8 cellular contexts compared by ENCODE assay signal in the genomic region with DNA sequence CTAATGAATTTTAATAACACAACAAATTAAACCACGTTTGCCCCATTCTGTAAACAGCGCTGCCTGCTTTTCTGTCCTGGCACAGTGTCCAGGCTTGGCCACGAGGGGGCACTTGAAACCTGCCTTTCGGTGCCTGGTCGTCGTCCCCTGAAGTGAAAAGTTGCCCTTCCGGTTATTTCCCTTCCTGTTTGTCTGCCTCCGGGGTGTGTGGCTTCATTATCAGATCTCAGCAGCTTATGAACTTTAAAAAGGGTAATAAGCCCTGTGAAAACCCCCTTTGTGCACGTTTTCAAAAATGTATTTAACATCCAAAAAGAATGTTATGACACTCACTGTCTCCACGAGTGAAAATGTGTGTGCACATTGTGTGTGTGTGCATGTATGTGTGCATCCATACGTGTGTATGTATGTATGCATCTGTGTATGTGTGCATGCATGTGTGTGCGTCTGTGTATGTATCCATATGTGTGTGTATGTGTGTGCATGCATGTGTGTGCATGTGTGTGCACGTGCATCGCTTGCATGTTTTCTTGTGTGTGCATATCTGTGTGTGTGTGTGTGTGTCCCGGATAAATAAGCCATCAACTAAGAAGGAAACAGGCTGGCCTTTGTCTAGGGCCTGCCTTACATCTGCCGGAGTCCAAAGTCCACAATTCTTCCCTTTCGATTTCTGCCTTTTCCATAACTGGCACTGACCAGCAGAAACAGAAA.
A peak's percentile ranks its signal among the peaks of the same experiment; 100 is the strongest.
DNase-seq lines count a peak whose midpoint lies in the region; ATAC-seq and TF ChIP-seq lines count a peak whose summit lies in the region.

No MANE protein-coding gene starts in this region.

- H3K4me3 ChIP-seq in HUES6 (ENCODE audit: low read depth, low read length) (peak overlapping the region; percentile 22; the same call in 1 of the 2 replicates), Peyer's patch (peak overlapping the region in 2 of 4 donors; percentile 22 to 23), neural cell (ENCODE audit: low read length) (no peak overlapping the region)

- no peak overlapping the region for H3K4me2 ChIP-seq in neural cell (ENCODE audit: low read length)

- H3K36me3 ChIP-seq in HUES6 (ENCODE audit: control insufficient read depth, insufficient read depth, low read length) (no peaks in the 10 kb centered on the region), Peyer's patch (no peaks in the 10 kb centered on the region), neural cell (ENCODE audit: insufficient read depth, low read length) (no peaks in the 10 kb centered on the region)

- ATAC-seq in GM21526 (IDR thresholded peaks at IDR 0.05; ENCODE audit: low FRiP score, unreplicated experiment): peak; percentile 99

- TF ChIP-seq POLR2A in Peyer's patch (IDR thresholded peaks at IDR 0.05): no peak

- H3K9ac ChIP-seq in HUES6 (ENCODE audit: low read length) (no peak overlapping the region), neural cell (ENCODE audit: low read length) (no peak overlapping the region)

- H3K4me1 ChIP-seq in HUES6 (ENCODE audit: control insufficient read depth, insufficient read depth, low read length) (peaks cover 3% of the 10 kb centered on the region), Peyer's patch (no peaks in the 10 kb centered on the region)

- TF ChIP-seq RAD21 in neural cell (conservative IDR thresholded peaks at IDR 0.05): peak; percentile 90

- H3K79me2 ChIP-seq in neural cell (replicated peaks; ENCODE audit: insufficient read depth, low read length): no peaks in the 10 kb centered on the region

- H4K20me1 ChIP-seq in neural cell (ENCODE audit: insufficient read depth): no peaks in the 10 kb centered on the region

- no peaks in the 10 kb centered on the region for H3F3A ChIP-seq in neural cell (ENCODE audit: insufficient read depth, low read length, poor library complexity, severe bottlenecking)

- H3K27me3 ChIP-seq in HUES6 (ENCODE audit: control insufficient read depth, insufficient read depth, low read length) (no peaks in the 10 kb centered on the region), Peyer's patch (no peaks in the 10 kb centered on the region), neural cell (ENCODE audit: insufficient read depth, low read depth, low read length) (no peaks in the 10 kb centered on the region)

- H3K9me2 ChIP-seq in neural cell (ENCODE audit: insufficient read depth, low read length): no peaks in the 10 kb centered on the region

- TF ChIP-seq EP300 in neural cell (conservative IDR thresholded peaks at IDR 0.05; ENCODE audit: poor library complexity, severe bottlenecking): no peak

- no peak overlapping the region for H2AFZ ChIP-seq in neural cell (ENCODE audit: low read depth, low read length)

- TF ChIP-seq CTCF in Peyer's patch (IDR thresholded peaks at IDR 0.05): peak; percentile 63 to 95 (median 90)
- peak; percentile 89 for TF ChIP-seq CTCF in neural cell (IDR thresholded peaks at IDR 0.05; ENCODE audit: poor library complexity, severe bottlenecking)

- H3K27ac ChIP-seq in HUES6 (ENCODE audit: low read depth, low read length): no peak overlapping the region
- H3K27ac ChIP-seq in Peyer's patch: peak overlapping the region in 2 of 4 donors; percentile 28 to 65
- H3K27ac ChIP-seq in neural cell (ENCODE audit: low read length): no peak overlapping the region

- peaks cover 4% of the 10 kb centered on the region; the same call in 1 of the 2 replicates for H3K9me3 ChIP-seq in HUES6 (ENCODE audit: control insufficient read depth, insufficient read depth, low read depth, low read length)
- H3K9me3 ChIP-seq in Peyer's patch: no peaks in the 10 kb centered on the region
- no peaks in the 10 kb centered on the region for H3K9me3 ChIP-seq in neural cell (ENCODE audit: low read length)

- DNase-seq in DMS114 treated with DMSO at 0.1 percent for 48 hours (lab: John Stamatoyannopoulos, UW; ENCODE audit: unreplicated experiment) (peak; percentile 41), Peyer's patch (peak; percentile 66 to 92 (median 90)), activated T-helper 1 cell treated with Interleukin-2 at 50 U/mL for 16 hours (ENCODE audit: low read depth) (peak; percentile 62), fibroblast of peridontal ligament (ENCODE audit: extremely low read depth) (peak; percentile 78)
- DNase-seq in stimulated activated naive CD4-positive, alpha-beta T cell treated with Interleukin-2 at 50 U/mL for 16 hours (lab: John Stamatoyannopoulos, UW): peak; percentile 64

TF ChIP-seq in neural cell, 6 proteins besides CTCF, POLR2A, EP300 and RAD21:
- no peak for TF ChIP-seq REST (IDR thresholded peaks at IDR 0.05; ENCODE audit: borderline replicate concordance)
- TF ChIP-seq TAF1 (IDR thresholded peaks at IDR 0.05; ENCODE audit: low read depth): no peak
- peak; percentile 88 for TF ChIP-seq SMC3 (conservative IDR thresholded peaks at IDR 0.05; ENCODE audit: poor library complexity)
- no peak for TF ChIP-seq POLR2AphosphoS5 (IDR thresholded peaks at IDR 0.05)
TF ChIP-seq in neural cell: peak in this region for 1.
